Comparison of ENCODE assay signal across 24 cellular contexts in the genomic region with DNA sequence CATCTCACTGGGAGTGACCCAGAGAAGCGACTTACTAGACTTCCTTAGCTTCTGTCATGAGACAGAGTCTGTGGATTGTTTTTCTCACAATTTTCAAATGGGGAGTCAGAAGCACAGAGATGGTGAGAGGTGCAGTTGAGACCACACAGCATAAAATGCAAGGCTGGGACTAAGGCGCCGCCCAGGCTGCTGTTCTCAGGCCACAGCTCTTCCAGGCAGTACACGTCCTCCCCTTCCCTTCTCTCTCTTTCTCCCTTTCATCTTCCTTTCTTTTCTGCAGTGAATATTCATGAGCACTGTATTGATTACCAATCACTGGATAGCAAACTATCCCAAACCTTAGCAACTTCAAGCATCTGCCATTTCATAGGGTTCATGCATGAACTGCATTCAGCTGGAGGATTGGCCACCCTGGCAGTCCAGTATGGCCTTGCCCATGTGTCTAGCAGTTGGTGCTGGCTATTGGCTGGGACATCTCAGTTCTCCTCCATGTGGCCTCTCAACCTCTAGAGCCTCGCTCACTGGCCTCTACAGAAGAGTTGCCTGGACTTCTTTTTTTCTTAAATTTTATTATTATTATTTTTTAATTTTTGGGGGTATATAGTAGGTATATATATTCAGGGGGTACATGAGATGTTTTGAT. TPM values are rescaled to one million over a fixed set of nuclear protein-coding genes. Genes with fewer than 3 reads are reported as not detected.
DNase-seq lines count a peak whose midpoint lies in the region; ATAC-seq and TF ChIP-seq lines count a peak whose summit lies in the region.
"Had no signal": no experiment of that assay in that cellular context is flagged by ENCODE, and none has a peak within 500 bp of the region (broad histone marks: within the 10 kb centered on the region; RNA-seq: fewer than 3 reads in every experiment).

No MANE protein-coding gene starts in this region.

- no peak for ATAC-seq in activated B cell treated with CpG ODN at 0.5 μM for 24 hours (ENCODE audit: low read depth)
- ATAC-seq in memory B cell (ENCODE audit: low read depth): no peak
- ATAC-seq: activated T-helper 17 cell treated with anti-CD3 and anti-CD28 coated beads, Interleukin-2, amount 50 U/mL, for 72 hours; body of pancreas; GM23338; stimulated activated naive B cell treated with anti-CD40 and anti-IgM and Interleukin-4, amounts not matched to agents 10 μg/mL and 1 μg/mL and 100 μg/mL, for 72 hours had no signal

- POLR2A ChIA-PET in CD8-positive, alpha-beta memory T cell (lab: Charles Lee): no interaction called here
- POLR2A ChIA-PET in activated B cell treated with CpG ODN at 0.5 μM for 24 hours (lab: Charles Lee): interaction anchor here (0.5 to 1.0 kb wide), 3 partner anchors 13 to 975 kb away, joined by 3 read pairs; no protein-coding TSS in a partner anchor

- no peaks in the 10 kb centered on the region for H3K9me3 ChIP-seq in CD8-positive, alpha-beta memory T cell (ENCODE audit: low read length)
- no peaks in the 10 kb centered on the region for H3K9me3 ChIP-seq in HAP-1
- H3K9me3 ChIP-seq: body of pancreas, left ventricle myocardium inferior, MG63, tibial nerve had no signal

- no peak overlapping the region for H3K4me3 ChIP-seq in CD8-positive, alpha-beta memory T cell (ENCODE audit: low read length)
- H3K4me3 ChIP-seq in HAP-1: no peak overlapping the region
- H3K4me3 ChIP-seq: body of pancreas, GM23338, left ventricle myocardium inferior, MG63, tibial nerve had no signal

- no peaks in the 10 kb centered on the region for H3K27me3 Mint-ChIP-seq in T-helper 2 cell treated with Interferon-gamma antibody and Interleukin-4, amounts not matched to agents 5 μg/mL and 100 μg/mL, for 36 hours (ENCODE audit: low read depth)
- H3K27me3 Mint-ChIP-seq in CD8-positive, alpha-beta memory T cell: no peaks in the 10 kb centered on the region
- H3K27me3 Mint-ChIP-seq in activated B cell treated with CpG ODN at 0.5 μM for 24 hours (no peaks in the 10 kb centered on the region), memory B cell (no peaks in the 10 kb centered on the region), nephron progenitor cell (ENCODE audit: low read depth, poor library complexity) (peaks cover 9% of the 10 kb centered on the region)
- H3K27me3 Mint-ChIP-seq: activated T-helper 17 cell treated with anti-CD3 and anti-CD28 coated beads, Interleukin-2, amount 50 U/mL, for 72 hours; progenitor cell of endocrine pancreas; stimulated activated naive B cell treated with anti-CD40 and anti-IgM and Interleukin-4, amounts not matched to agents 10 μg/mL and 1 μg/mL and 100 μg/mL, for 72 hours had no signal

- H3K27me3 ChIP-seq in CD8-positive, alpha-beta memory T cell (ENCODE audit: insufficient read depth, low read length, poor library complexity, severe bottlenecking): no peaks in the 10 kb centered on the region
- H3K27me3 ChIP-seq in HAP-1 (ENCODE audit: low read depth): no peaks in the 10 kb centered on the region
- H3K27me3 ChIP-seq: body of pancreas, MG63, tibial nerve had no signal

- CTCF ChIA-PET in CD8-positive, alpha-beta memory T cell (lab: Charles Lee): interaction anchor here (1.2 to 2.6 kb wide), 2 partner anchors 11 to 13 kb away, joined by 5 to 12 read pairs; partner anchors contain the start of gene BCAS4
- CTCF ChIA-PET in activated B cell treated with CpG ODN at 0.5 μM for 24 hours (lab: Charles Lee): interaction anchor here (0.9 kb wide), 1 partner anchor 12 kb away, joined by 3 read pairs; no protein-coding TSS in a partner anchor

- H3K4me1 ChIP-seq in CD8-positive, alpha-beta memory T cell (ENCODE audit: insufficient read depth, low read length): peaks cover 17% of the 10 kb centered on the region
- H3K4me1 ChIP-seq in HAP-1: no peaks in the 10 kb centered on the region
- H3K4me1 ChIP-seq: body of pancreas, left ventricle myocardium inferior, tibial nerve had no signal

- TF ChIP-seq CTCF in activated B cell treated with CpG ODN at 0.5 μM for 24 hours (IDR thresholded peaks at IDR 0.05) (no peak), nephron progenitor cell (IDR thresholded peaks at IDR 0.05) (no peak)

- no peaks in the 10 kb centered on the region for H3K36me3 ChIP-seq in CD8-positive, alpha-beta memory T cell (ENCODE audit: insufficient read depth, low read length)
- H3K36me3 ChIP-seq in HAP-1 (replicated peaks): no peaks in the 10 kb centered on the region
- H3K36me3 ChIP-seq: left ventricle myocardium inferior, MG63, tibial nerve had no signal

- in situ Hi-C loops in HAP-1 (cut with MboI; ENCODE audit: low sequenced_read_pairs): no loop called here

- no peak for DNase-seq in T-helper 2 cell treated with Interferon-gamma antibody and Interleukin-4, amounts not matched to agents 5 μg/mL and 100 μg/mL, for 36 hours (ENCODE audit: low spot score)
- DNase-seq in T-helper 2 cell: no peak
- DNase-seq in CD8-positive, alpha-beta memory T cell: no peak
- DNase-seq in activated B cell treated with CpG ODN at 0.5 μM for 24 hours: no peak
- no peak for DNase-seq in memory B cell (ENCODE audit: low spot score in 2 of 2)
- no peak for DNase-seq in superior temporal gyrus (ENCODE audit: extremely low spot score)
- no peak for DNase-seq in HAP-1 (ENCODE audit: low spot score in 2 of 2)
- no peak for DNase-seq in nephron progenitor cell
- DNase-seq: activated CD4-positive, CD25-positive, alpha-beta regulatory T cell; body of pancreas; Caco-2; erythroblast; foreskin fibroblast; left ventricle myocardium inferior; MG63; NCI-H146; NCI-H524; stimulated activated naive B cell treated with anti-CD40 and anti-IgM and Interleukin-4, amounts not matched to agents 10 μg/mL and 1 μg/mL and 100 μg/mL, for 72 hours had no signal

- H3K27ac Mint-ChIP-seq in T-helper 2 cell treated with Interferon-gamma antibody and Interleukin-4, amounts not matched to agents 5 μg/mL and 100 μg/mL, for 36 hours: peak overlapping the region; percentile 75
- H3K27ac Mint-ChIP-seq in CD8-positive, alpha-beta memory T cell: peak overlapping the region; percentile 15 to 98 (median 94)
- peak overlapping the region; percentile 88 for H3K27ac Mint-ChIP-seq in activated B cell treated with CpG ODN at 0.5 μM for 24 hours
- peak overlapping the region; percentile 90 for H3K27ac Mint-ChIP-seq in memory B cell
- H3K27ac Mint-ChIP-seq in nephron progenitor cell: no peak overlapping the region
- H3K27ac Mint-ChIP-seq: GM23338, progenitor cell of endocrine pancreas had no signal

- peaks cover 21% of the 10 kb centered on the region for H3K4me1 Mint-ChIP-seq in T-helper 2 cell treated with Interferon-gamma antibody and Interleukin-4, amounts not matched to agents 5 μg/mL and 100 μg/mL, for 36 hours (ENCODE audit: low read depth)
- peaks cover 23 to 63% (median 32%) of the 10 kb centered on the region in 3 donors for H3K4me1 Mint-ChIP-seq in CD8-positive, alpha-beta memory T cell
- H3K4me1 Mint-ChIP-seq in activated B cell treated with CpG ODN at 0.5 μM for 24 hours (peaks cover 75% of the 10 kb centered on the region), memory B cell (peaks cover 43% of the 10 kb centered on the region), nephron progenitor cell (no peaks in the 10 kb centered on the region)

- H3K4me3 Mint-ChIP-seq in T-helper 2 cell treated with Interferon-gamma antibody and Interleukin-4, amounts not matched to agents 5 μg/mL and 100 μg/mL, for 36 hours: no peak overlapping the region
- H3K4me3 Mint-ChIP-seq in CD8-positive, alpha-beta memory T cell: peak overlapping the region in 2 of 7 donors; percentile 18 to 45
- H3K4me3 Mint-ChIP-seq in activated B cell treated with CpG ODN at 0.5 μM for 24 hours (no peak overlapping the region), memory B cell (peak overlapping the region; percentile 67), nephron progenitor cell (no peak overlapping the region)
- H3K4me3 Mint-ChIP-seq: GM23338 had no signal

- no peak overlapping the region for H3K27ac ChIP-seq in CD8-positive, alpha-beta memory T cell (ENCODE audit: low read depth, low read length)
- H3K27ac ChIP-seq: 22Rv1, body of pancreas, HL-60, left ventricle myocardium inferior, tibial nerve had no signal

- H3K36me3 Mint-ChIP-seq in T-helper 2 cell treated with Interferon-gamma antibody and Interleukin-4, amounts not matched to agents 5 μg/mL and 100 μg/mL, for 36 hours (ENCODE audit: low read depth): no peaks in the 10 kb centered on the region
- H3K36me3 Mint-ChIP-seq in CD8-positive, alpha-beta memory T cell: peaks cover 0 to 5% (median 0%) of the 10 kb centered on the region in 3 donors
- H3K36me3 Mint-ChIP-seq in activated B cell treated with CpG ODN at 0.5 μM for 24 hours (ENCODE audit: low read depth) (peaks cover 26% of the 10 kb centered on the region), memory B cell (peaks cover 18% of the 10 kb centered on the region), nephron progenitor cell (ENCODE audit: low read depth) (no peaks in the 10 kb centered on the region)

- H3K9me3 Mint-ChIP-seq in T-helper 2 cell treated with Interferon-gamma antibody and Interleukin-4, amounts not matched to agents 5 μg/mL and 100 μg/mL, for 36 hours: no peaks in the 10 kb centered on the region
- no peaks in the 10 kb centered on the region for H3K9me3 Mint-ChIP-seq in CD8-positive, alpha-beta memory T cell
- H3K9me3 Mint-ChIP-seq in activated B cell treated with CpG ODN at 0.5 μM for 24 hours (peaks cover 6% of the 10 kb centered on the region), memory B cell (peaks cover 6% of the 10 kb centered on the region), nephron progenitor cell (peaks cover 12% of the 10 kb centered on the region)
- H3K9me3 Mint-ChIP-seq: activated T-helper 17 cell treated with anti-CD3 and anti-CD28 coated beads, Interleukin-2, amount 50 U/mL, for 72 hours; GM23338 had no signal

- intact Hi-C loops in activated B cell treated with CpG ODN at 0.5 μM for 24 hours (cut with micrococcal nuclease): no loop called here

RNA-seq across cellular contexts. Expression of gene BCAS4, which starts 11.4 kb away (rescaled TPM):
- 10 to 100 TPM; 23.3 to 25.0 TPM for total RNA-seq in CD8-positive, alpha-beta memory T cell
- 29.3 TPM for polyA plus RNA-seq in CD8-positive, alpha-beta memory T cell
- 43.2 and 46.7 TPM in 2 replicates for total RNA-seq in activated B cell treated with CpG ODN at 0.5 μM for 24 hours
